Comparison of ENCODE assay signal across 17 cellular contexts in the genomic region with DNA sequence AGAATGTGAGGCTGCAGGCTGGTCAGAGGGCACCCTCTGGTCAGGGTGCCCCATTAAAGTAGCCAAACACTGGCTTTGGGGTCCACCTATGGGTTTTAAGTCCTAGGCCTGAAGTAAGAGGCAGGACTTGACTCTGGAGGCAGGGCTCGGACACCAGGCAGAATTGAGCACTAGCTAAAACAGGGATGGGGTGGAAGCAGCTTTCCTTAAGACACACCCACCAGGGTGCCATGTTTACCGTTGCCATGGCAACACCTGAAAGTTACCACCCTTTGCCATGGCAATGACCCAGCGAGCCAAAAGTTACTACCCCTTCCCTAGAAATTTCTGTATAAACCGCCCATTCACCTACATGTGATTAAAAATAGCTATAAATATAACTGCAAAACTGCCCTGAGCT.
"Had no signal": no experiment of that assay in that cellular context is flagged by ENCODE, and none has a peak within 500 bp of the region (broad histone marks: within the 10 kb centered on the region; RNA-seq: fewer than 3 reads in every experiment).

No MANE protein-coding gene starts in this region.

- ATAC-seq: gastrocnemius medialis; left lung; natural killer cell treated with Interleukin-12 subunit alpha and Interleukin-12 subunit beta and Interleukin-15 and Interleukin-18, amount 100 ng/mL, for 72 hours; sciatic nerve; stimulated activated naive B cell treated with anti-CD40 and anti-IgM and Interleukin-4, amounts not matched to agents 10 μg/mL and 1 μg/mL and 100 μg/mL, for 72 hours had no signal

- H3K4me3 ChIP-seq: colonic mucosa, gastrocnemius medialis, left lung, prostate gland, spleen, transverse colon had no signal

- H3K27ac Mint-ChIP-seq: activated B cell treated with CpG ODN at 0.5 μM for 24 hours; activated CD4-positive, alpha-beta T cell treated with anti-CD3 and anti-CD28 coated beads, Interleukin-2, amount 10 ng/mL, durations not matched to agents 7 days and 5 days; activated naive CD4-positive, alpha-beta T cell treated with anti-CD3 and anti-CD28 coated beads, Interleukin-2, amount 50 U/mL, for 24 hours; activated T-helper 2 cell treated with anti-CD3 and anti-CD28 coated beads, Interferon-gamma antibody, Interleukin-2, Interleukin-4, amounts not matched to agents 10 μg/mL and 5 μg/mL and 100 μg/mL, durations not matched to agents 14 hours and 24 hours and 36 hours; natural killer cell treated with Interleukin-12 subunit alpha and Interleukin-12 subunit beta and Interleukin-15 and Interleukin-18, amount 100 ng/mL, for 72 hours; stimulated activated naive B cell treated with anti-CD40 and anti-IgM and Interleukin-4, amounts not matched to agents 10 μg/mL and 1 μg/mL and 100 μg/mL, for 72 hours had no signal

- H3K27ac ChIP-seq: colonic mucosa, gastrocnemius medialis, left lung, prostate gland, spleen, transverse colon had no signal

- H3K9me3 Mint-ChIP-seq: activated B cell treated with CpG ODN at 0.5 μM for 24 hours; activated CD4-positive, alpha-beta T cell treated with anti-CD3 and anti-CD28 coated beads, Interleukin-2, amount 10 ng/mL, durations not matched to agents 7 days and 5 days; activated naive CD4-positive, alpha-beta T cell treated with anti-CD3 and anti-CD28 coated beads, Interleukin-2, amount 50 U/mL, for 24 hours; activated T-helper 2 cell treated with anti-CD3 and anti-CD28 coated beads, Interferon-gamma antibody, Interleukin-2, Interleukin-4, amounts not matched to agents 10 μg/mL and 5 μg/mL and 100 μg/mL, durations not matched to agents 14 hours and 24 hours and 36 hours; natural killer cell treated with Interleukin-12 subunit alpha and Interleukin-12 subunit beta and Interleukin-15 and Interleukin-18, amount 100 ng/mL, for 72 hours had no signal

- H3K27me3 ChIP-seq: colonic mucosa had no signal

- H3K36me3 Mint-ChIP-seq: activated naive CD4-positive, alpha-beta T cell treated with anti-CD3 and anti-CD28 coated beads, Interleukin-2, amount 50 U/mL, for 24 hours; natural killer cell treated with Interleukin-12 subunit alpha and Interleukin-12 subunit beta and Interleukin-15 and Interleukin-18, amount 100 ng/mL, for 72 hours; stimulated activated naive B cell treated with anti-CD40 and anti-IgM and Interleukin-4, amounts not matched to agents 10 μg/mL and 1 μg/mL and 100 μg/mL, for 72 hours had no signal

- H3K4me1 Mint-ChIP-seq: activated B cell treated with CpG ODN at 0.5 μM for 24 hours; activated CD4-positive, alpha-beta T cell treated with anti-CD3 and anti-CD28 coated beads, Interleukin-2, amount 10 ng/mL, durations not matched to agents 7 days and 5 days; activated naive CD4-positive, alpha-beta T cell treated with anti-CD3 and anti-CD28 coated beads, Interleukin-2, amount 50 U/mL, for 24 hours; stimulated activated naive B cell treated with anti-CD40 and anti-IgM and Interleukin-4, amounts not matched to agents 10 μg/mL and 1 μg/mL and 100 μg/mL, for 72 hours had no signal

- H3K4me3 Mint-ChIP-seq: activated B cell treated with CpG ODN at 0.5 μM for 24 hours; activated CD4-positive, alpha-beta T cell treated with anti-CD3 and anti-CD28 coated beads, Interleukin-2, amount 10 ng/mL, durations not matched to agents 7 days and 5 days; activated naive CD4-positive, alpha-beta T cell treated with anti-CD3 and anti-CD28 coated beads, Interleukin-2, amount 50 U/mL, for 24 hours; natural killer cell treated with Interleukin-12 subunit alpha and Interleukin-12 subunit beta and Interleukin-15 and Interleukin-18, amount 100 ng/mL, for 72 hours; stimulated activated naive B cell treated with anti-CD40 and anti-IgM and Interleukin-4, amounts not matched to agents 10 μg/mL and 1 μg/mL and 100 μg/mL, for 72 hours had no signal

- H3K36me3 ChIP-seq: colonic mucosa, gastrocnemius medialis, left lung, prostate gland, spleen, transverse colon had no signal

- DNase-seq: activated B cell treated with CpG ODN at 0.5 μM for 24 hours; activated CD4-positive, alpha-beta T cell treated with anti-CD3 and anti-CD28 coated beads, Interleukin-2, amount 10 ng/mL, durations not matched to agents 7 days and 5 days; caudate nucleus; colonic mucosa; effector CD4-positive, alpha-beta T cell; gastrocnemius medialis; left lung; occipital lobe; spleen; stimulated activated CD4-positive, alpha-beta T cell treated with anti-CD3 and anti-CD28 coated beads, Interleukin-1b, Interleukin-23, amount 100 ng/mL, for 48 hours; stimulated activated naive B cell treated with anti-CD40 and anti-IgM and Interleukin-4, amounts not matched to agents 10 μg/mL and 1 μg/mL and 100 μg/mL, for 72 hours; transverse colon had no signal

- H3K4me1 ChIP-seq: colonic mucosa, gastrocnemius medialis, left lung, prostate gland, spleen, transverse colon had no signal

- H3K9me3 ChIP-seq: colonic mucosa, gastrocnemius medialis, left lung, prostate gland, spleen, transverse colon had no signal
